Comparison of ENCODE assay signal across 11 cellular contexts in the genomic region with DNA sequence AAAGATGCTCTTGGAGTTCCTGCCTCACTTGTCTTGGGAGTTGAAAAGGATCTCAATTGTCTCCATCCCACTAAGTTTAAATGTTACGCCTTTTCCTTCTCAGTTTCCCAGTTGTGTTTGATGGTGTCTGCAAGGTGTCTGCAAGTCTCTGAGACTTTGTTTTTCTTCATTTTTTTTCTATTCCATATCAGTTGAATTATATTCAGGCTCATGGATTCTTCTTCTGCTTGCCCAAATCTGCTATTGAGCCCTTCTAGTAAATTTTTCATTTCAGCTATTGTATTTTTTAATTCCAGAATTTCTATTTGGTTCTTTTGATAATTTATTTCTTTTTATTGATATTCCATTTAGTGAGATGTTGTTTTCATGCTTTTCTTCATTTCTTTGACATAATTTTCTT. TPM values are rescaled to one million over a fixed set of nuclear protein-coding genes. Genes with fewer than 3 reads are reported as not detected.
"Had no signal": no experiment of that assay in that cellular context is flagged by ENCODE, and none has a peak within 500 bp of the region (broad histone marks: within the 10 kb centered on the region; RNA-seq: fewer than 3 reads in every experiment).

No MANE protein-coding gene starts in this region.

- H3K9ac ChIP-seq: GM23248, KMS-11 had no signal

- H3K27ac ChIP-seq: GM23248, HL-60, KMS-11 had no signal

- H3K4me3 ChIP-seq: GM23248, HAP-1 had no signal

- DNase-seq: GM23248, GOT3, H7, IMR-90, KBM-7 had no signal

- H3K9me3 ChIP-seq: HAP-1 had no signal

- H2AFZ ChIP-seq: GM23248 had no signal

- H3K4me2 ChIP-seq: KMS-11 had no signal

- H3K36me3 ChIP-seq: HAP-1 had no signal

- ATAC-seq: HCT116 had no signal

- H3K4me1 ChIP-seq: HAP-1 had no signal

RNA-seq across cellular contexts. Expression of a gene that starts 47.4 kb away (rescaled TPM):
- total RNA-seq: GM23248, H4, H7, HT1080, IMR-90 had no signal
- polyA plus RNA-seq: GM23248, IMR-90 had no signal
